Comparison of ENCODE assay signal across 8 cellular contexts in genomic region chr20:34716921-34717229, GRCh38.
"Had no signal": no experiment of that assay in that cellular context is flagged by ENCODE, and none has a peak within 500 bp of the region (broad histone marks: within the 10 kb centered on the region; RNA-seq: fewer than 3 reads in every experiment).

No MANE protein-coding gene starts in this region.

- H3K9me3 ChIP-seq: HAP-1 had no signal

- ATAC-seq: HCT116 had no signal

- H3K9me3 Mint-ChIP-seq: HFFc6, IgD-negative memory B cell had no signal

- DNase-seq: GM23248, GOT3, H7, HFFc6, KBM-7 had no signal

- H3K4me3 Mint-ChIP-seq: HFFc6 had no signal

- H3K27me3 Mint-ChIP-seq: IgD-negative memory B cell had no signal

- H3K4me3 ChIP-seq: GM23248, HAP-1 had no signal

- H3K27ac Mint-ChIP-seq: HFFc6, IgD-negative memory B cell had no signal

- H3K4me1 ChIP-seq: HAP-1 had no signal

- H2AFZ ChIP-seq: GM23248 had no signal

- H3K27ac ChIP-seq: GM23248 had no signal
